10 cellular contexts compared by ENCODE assay signal in the genomic region with DNA sequence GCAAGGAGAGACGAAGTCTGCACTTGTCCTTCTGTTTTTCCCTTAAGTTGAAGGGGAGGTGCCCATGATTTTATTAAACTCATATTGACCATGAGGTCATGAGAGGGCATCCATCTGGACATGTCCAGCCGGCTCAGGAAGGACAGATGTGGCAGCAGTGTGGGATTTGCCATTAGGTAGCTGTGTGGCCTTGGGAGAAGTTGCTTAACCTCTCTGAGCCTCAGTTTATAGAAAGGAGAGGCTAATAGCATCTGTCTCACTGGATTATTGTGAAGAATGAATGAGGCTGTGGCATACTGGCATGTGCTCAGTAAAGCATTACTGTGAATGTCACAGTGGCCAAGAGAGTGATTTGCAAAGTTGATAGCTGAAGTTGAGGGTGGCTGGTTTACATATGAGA. TPM values are rescaled to one million over a fixed set of nuclear protein-coding genes. Genes with fewer than 3 reads are reported as not detected.
DNase-seq lines count a peak whose midpoint lies in the region; ATAC-seq and TF ChIP-seq lines count a peak whose summit lies in the region.
"Had no signal": no experiment of that assay in that cellular context is flagged by ENCODE, and none has a peak within 500 bp of the region (broad histone marks: within the 10 kb centered on the region; RNA-seq: fewer than 3 reads in every experiment).

No MANE protein-coding gene starts in this region.

- no peak overlapping the region for H2AFZ ChIP-seq in hepatocyte

- no peaks in the 10 kb centered on the region for H4K20me1 ChIP-seq in hepatocyte (ENCODE audit: insufficient read depth, poor library complexity, severe bottlenecking)

- no peaks in the 10 kb centered on the region for H3K36me3 ChIP-seq in hepatocyte (replicated peaks; ENCODE audit: insufficient read depth, low read depth)

- H3K9me2 ChIP-seq in hepatocyte (replicated peaks; ENCODE audit: insufficient read depth) = no peaks in the 10 kb centered on the region

- no peak for DNase-seq in activated T-cell treated with anti-CD3 and anti-CD28 coated beads, Interleukin-2, amount 50 U/mL, for 72 hours
- DNase-seq in activated T-cell treated with anti-CD3 and anti-CD28 coated beads, Interleukin-2, amount 50 U/mL, for 48 hours = no peak
- DNase-seq in activated CD4-positive, alpha-beta memory T cell treated with anti-CD3 and anti-CD28 coated beads, Interleukin-2, amount 10 ng/mL, durations not matched to agents 7 days and 5 days = no peak
- DNase-seq in hepatocyte (ENCODE audit: low spot score) (no peak), anterior cingulate cortex (lab: John Stamatoyannopoulos, UW) (no peak), DMS114 treated with DMSO at 0.1 percent for 48 hours (lab: John Stamatoyannopoulos, UW; ENCODE audit: unreplicated experiment) (no peak), cerebellum (ENCODE audit: low spot score) (no peak)
- no peak for DNase-seq in stimulated activated naive B cell treated with anti-CD40 and anti-IgM and Interleukin-4, amounts not matched to agents 10 μg/mL and 1 μg/mL and 100 μg/mL, for 72 hours
- DNase-seq: kidney glomerular epithelial cell, NCI-H1048 had no signal

- WGBS in hepatocyte (ENCODE audit: low lambda C conversion rate, missing lambda C conversion rate) = 85% methylated on average over 2 of the region's 2 CpGs

- peaks cover 33% of the 10 kb centered on the region for H3K4me1 ChIP-seq in hepatocyte (ENCODE audit: insufficient read depth)

- peaks cover 27% of the 10 kb centered on the region for H3K4me1 Mint-ChIP-seq in activated T-cell treated with anti-CD3 and anti-CD28 coated beads, Interleukin-2, amount 50 U/mL, for 72 hours (ENCODE audit: low read depth)
- H3K4me1 Mint-ChIP-seq in activated CD4-positive, alpha-beta memory T cell treated with anti-CD3 and anti-CD28 coated beads, Interleukin-2, amount 10 ng/mL, durations not matched to agents 7 days and 5 days = peaks cover 25% of the 10 kb centered on the region
- H3K4me1 Mint-ChIP-seq in stimulated activated naive B cell treated with anti-CD40 and anti-IgM and Interleukin-4, amounts not matched to agents 10 μg/mL and 1 μg/mL and 100 μg/mL, for 72 hours = peaks cover 14 to 25% of the 10 kb centered on the region in 2 donors

- peaks cover 14 to 23% of the 10 kb centered on the region in 2 donors for H3K36me3 Mint-ChIP-seq in activated T-cell treated with anti-CD3 and anti-CD28 coated beads, Interleukin-2, amount 50 U/mL, for 72 hours (ENCODE audit: insufficient read depth in 2 of 2)
- peaks cover 39% of the 10 kb centered on the region for H3K36me3 Mint-ChIP-seq in activated CD4-positive, alpha-beta memory T cell treated with anti-CD3 and anti-CD28 coated beads, Interleukin-2, amount 10 ng/mL, durations not matched to agents 7 days and 5 days (ENCODE audit: low read depth)
- H3K36me3 Mint-ChIP-seq in stimulated activated naive B cell treated with anti-CD40 and anti-IgM and Interleukin-4, amounts not matched to agents 10 μg/mL and 1 μg/mL and 100 μg/mL, for 72 hours = peaks cover 18 to 46% of the 10 kb centered on the region in 2 donors

- no peak for TF ChIP-seq CTCF in hepatocyte (IDR thresholded peaks at IDR 0.05; ENCODE audit: poor library complexity)

- no peak for ATAC-seq in activated T-cell treated with anti-CD3 and anti-CD28 coated beads, Interleukin-2, amount 50 U/mL, for 72 hours (replicated peaks in 1 of 2)
- no peak for ATAC-seq in stimulated activated naive B cell treated with anti-CD40 and anti-IgM and Interleukin-4, amounts not matched to agents 10 μg/mL and 1 μg/mL and 100 μg/mL, for 72 hours (replicated peaks)

- CTCF ChIA-PET in activated CD4-positive, alpha-beta memory T cell treated with anti-CD3 and anti-CD28 coated beads, Interleukin-2, amount 10 ng/mL, durations not matched to agents 7 days and 5 days (lab: Charles Lee) = interaction anchor here (0.9 to 3.0 kb wide), 4 partner anchors 17 to 296 kb away, joined by 3 to 27 read pairs (median 8); no protein-coding TSS in a partner anchor

- no peak overlapping the region for H3K4me3 ChIP-seq in hepatocyte

- no peaks in the 10 kb centered on the region for H3K27me3 Mint-ChIP-seq in activated T-cell treated with anti-CD3 and anti-CD28 coated beads, Interleukin-2, amount 50 U/mL, for 72 hours (ENCODE audit: low read depth)
- H3K27me3 Mint-ChIP-seq in activated CD4-positive, alpha-beta memory T cell treated with anti-CD3 and anti-CD28 coated beads, Interleukin-2, amount 10 ng/mL, durations not matched to agents 7 days and 5 days = no peaks in the 10 kb centered on the region
- H3K27me3 Mint-ChIP-seq in stimulated activated naive B cell treated with anti-CD40 and anti-IgM and Interleukin-4, amounts not matched to agents 10 μg/mL and 1 μg/mL and 100 μg/mL, for 72 hours = no peaks in the 10 kb centered on the region

- no peaks in the 10 kb centered on the region for H3K27me3 ChIP-seq in hepatocyte

- H3K9me3 ChIP-seq in hepatocyte (ENCODE audit: low read depth) = no peaks in the 10 kb centered on the region

- H3K27ac ChIP-seq in hepatocyte = no peak overlapping the region

- H3K4me3 Mint-ChIP-seq in activated T-cell treated with anti-CD3 and anti-CD28 coated beads, Interleukin-2, amount 50 U/mL, for 72 hours = peak overlapping the region; percentile 98 to 99
- peak overlapping the region; percentile 91 for H3K4me3 Mint-ChIP-seq in activated CD4-positive, alpha-beta memory T cell treated with anti-CD3 and anti-CD28 coated beads, Interleukin-2, amount 10 ng/mL, durations not matched to agents 7 days and 5 days
- peak overlapping the region; percentile 94 to 97 for H3K4me3 Mint-ChIP-seq in stimulated activated naive B cell treated with anti-CD40 and anti-IgM and Interleukin-4, amounts not matched to agents 10 μg/mL and 1 μg/mL and 100 μg/mL, for 72 hours

- H3K9me3 Mint-ChIP-seq in activated T-cell treated with anti-CD3 and anti-CD28 coated beads, Interleukin-2, amount 50 U/mL, for 72 hours = peaks cover 2 to 12% of the 10 kb centered on the region in 2 donors
- peaks cover 19% of the 10 kb centered on the region for H3K9me3 Mint-ChIP-seq in activated CD4-positive, alpha-beta memory T cell treated with anti-CD3 and anti-CD28 coated beads, Interleukin-2, amount 10 ng/mL, durations not matched to agents 7 days and 5 days
- peaks cover 13 to 14% of the 10 kb centered on the region in 2 donors for H3K9me3 Mint-ChIP-seq in stimulated activated naive B cell treated with anti-CD40 and anti-IgM and Interleukin-4, amounts not matched to agents 10 μg/mL and 1 μg/mL and 100 μg/mL, for 72 hours

- H3K4me2 ChIP-seq in hepatocyte = peak overlapping the region; percentile 92

- no peak overlapping the region for H3K27ac Mint-ChIP-seq in activated T-cell treated with anti-CD3 and anti-CD28 coated beads, Interleukin-2, amount 50 U/mL, for 72 hours
- H3K27ac Mint-ChIP-seq in activated CD4-positive, alpha-beta memory T cell treated with anti-CD3 and anti-CD28 coated beads, Interleukin-2, amount 10 ng/mL, durations not matched to agents 7 days and 5 days = no peak overlapping the region
- peak overlapping the region; percentile 51 for H3K27ac Mint-ChIP-seq in stimulated activated naive B cell treated with anti-CD40 and anti-IgM and Interleukin-4, amounts not matched to agents 10 μg/mL and 1 μg/mL and 100 μg/mL, for 72 hours

- POLR2A ChIA-PET in activated CD4-positive, alpha-beta memory T cell treated with anti-CD3 and anti-CD28 coated beads, Interleukin-2, amount 10 ng/mL, durations not matched to agents 7 days and 5 days (lab: Charles Lee) = interaction anchor here (0.6 to 2.5 kb wide), 3 partner anchors 18 to 504 kb away, joined by 3 to 16 read pairs (median 3); a partner anchor contains a TSS

- peaks cover 28% of the 10 kb centered on the region for H3K79me2 ChIP-seq in hepatocyte

RNA-seq across cellular contexts. Expression of a gene that starts 1.2 kb away (rescaled TPM):
- total RNA-seq in activated T-cell treated with anti-CD3 and anti-CD28 coated beads, Interleukin-2, amount 50 U/mL, for 72 hours = 10 to 100 TPM; 10.3 to 12.0 TPM
- total RNA-seq in activated CD4-positive, alpha-beta memory T cell treated with anti-CD3 and anti-CD28 coated beads, Interleukin-2, amount 10 ng/mL, durations not matched to agents 7 days and 5 days = 1 to 10 TPM; 8.1 to 8.2 TPM
- total RNA-seq in hepatocyte = 16.2 and 16.7 TPM in 2 replicates
- 18.4 and 25.3 TPM in 2 replicates for polyA plus RNA-seq in hepatocyte
- 10.3 TPM for total RNA-seq in cerebellum

RNA-seq across cellular contexts. Expression of a gene that starts 18.5 kb away (rescaled TPM):
- 1 to 10 TPM; 1.2 to 1.7 TPM for total RNA-seq in activated T-cell treated with anti-CD3 and anti-CD28 coated beads, Interleukin-2, amount 50 U/mL, for 72 hours
- under 1 TPM; 0.23 to 0.30 TPM for total RNA-seq in activated CD4-positive, alpha-beta memory T cell treated with anti-CD3 and anti-CD28 coated beads, Interleukin-2, amount 10 ng/mL, durations not matched to agents 7 days and 5 days
- total RNA-seq in hepatocyte (55.0 and 58.7 TPM in 2 replicates), cerebellum (36.2 TPM)
- 74.1 and 88.0 TPM in 2 replicates for polyA plus RNA-seq in hepatocyte

Comparison
In these comparisons a context has a peak if more than half of its experiments do, and no peak if none do; other contexts are left out.
1. RNA of a gene that starts 18.5 kb away (total RNA-seq): 55.0 to 58.7 TPM in hepatocyte and 36.2 TPM in cerebellum (single experiment); 1.2 to 1.7 TPM in activated T-cell treated with anti-CD3 and anti-CD28 coated beads, Interleukin-2, amount 50 U/mL, for 72 hours and 0.23 to 0.30 TPM in activated CD4-positive, alpha-beta memory T cell treated with anti-CD3 and anti-CD28 coated beads, Interleukin-2, amount 10 ng/mL, durations not matched to agents 7 days and 5 days; every median in the first group is over 10 times any median in the second.
2. Peak in every context shown above with its lines, with median percentiles within 50 percentile points of each other: H3K4me3 Mint-ChIP-seq.